ENCODE assay signal across 16 cellular contexts in the genomic region with DNA sequence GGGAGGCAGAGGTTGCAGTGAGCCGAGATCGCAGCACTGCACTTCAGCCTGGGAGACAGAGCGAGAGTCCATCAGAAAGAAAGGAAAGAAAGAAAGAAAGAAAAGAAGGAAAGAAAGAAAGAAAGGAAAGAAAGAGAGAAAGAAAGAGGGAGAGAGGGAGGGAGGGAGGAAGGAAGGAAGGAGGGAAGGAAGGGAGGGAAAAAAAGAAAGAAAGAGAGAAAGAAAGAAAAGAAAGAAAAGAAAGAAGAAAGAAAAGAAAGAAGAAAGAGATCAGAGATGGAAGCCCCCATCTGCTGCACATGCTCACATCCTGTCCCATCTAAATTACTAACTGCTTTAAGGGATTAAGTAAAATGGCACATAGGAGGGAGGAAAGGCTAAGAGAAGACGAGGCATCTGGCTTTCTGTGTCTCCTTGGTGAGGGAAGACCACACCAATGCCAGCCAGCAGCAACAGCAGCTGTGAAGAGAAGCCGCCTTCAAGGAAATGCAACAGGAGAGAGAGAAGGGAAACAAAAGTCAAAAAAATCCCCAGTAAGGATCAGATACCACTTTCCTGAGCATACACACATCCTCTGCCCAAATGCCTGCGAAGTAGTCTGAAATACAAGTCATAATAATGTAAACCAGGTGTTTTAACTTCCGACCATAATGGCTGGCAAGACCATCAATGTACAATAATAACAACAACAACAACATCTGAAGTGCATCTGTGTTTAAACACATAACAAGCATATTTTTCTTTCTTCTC.
DNase-seq lines count a peak whose midpoint lies in the region; ATAC-seq and TF ChIP-seq lines count a peak whose summit lies in the region.
"Had no signal": no experiment of that assay in that cellular context is flagged by ENCODE, and none has a peak within 500 bp of the region (broad histone marks: within the 10 kb centered on the region; RNA-seq: fewer than 3 reads in every experiment).

No MANE protein-coding gene starts in this region.

- CTCF ChIA-PET in activated CD8-positive, alpha-beta T cell treated with anti-CD3 and anti-CD28 coated beads for 36 hours (lab: Charles Lee), result no interaction called here

- POLR2A ChIA-PET in activated CD8-positive, alpha-beta T cell treated with anti-CD3 and anti-CD28 coated beads for 36 hours (lab: Charles Lee), result no interaction called here

- no peaks in the 10 kb centered on the region for H3K9me3 Mint-ChIP-seq in stimulated activated naive CD8-positive, alpha-beta T cell treated with anti-CD3 and anti-CD28 coated beads, Interleukin-15, Interleukin-2, amounts not matched to agents 100 ng/mL and 50 ng/mL, for 24 hours
- no peaks in the 10 kb centered on the region for H3K9me3 Mint-ChIP-seq in stimulated activated naive CD8-positive, alpha-beta T cell treated with anti-CD3 and anti-CD28 coated beads, Interleukin-15, amount 100 ng/mL, for 72 hours
- no peaks in the 10 kb centered on the region for H3K9me3 Mint-ChIP-seq in activated CD8-positive, alpha-beta T cell treated with anti-CD3 and anti-CD28 coated beads for 36 hours
- H3K9me3 Mint-ChIP-seq: CD4-positive, alpha-beta T cell had no signal

- no peaks in the 10 kb centered on the region for H3K27me3 Mint-ChIP-seq in stimulated activated naive CD8-positive, alpha-beta T cell treated with anti-CD3 and anti-CD28 coated beads, Interleukin-15, Interleukin-2, amounts not matched to agents 100 ng/mL and 50 ng/mL, for 24 hours
- no peaks in the 10 kb centered on the region for H3K27me3 Mint-ChIP-seq in stimulated activated naive CD8-positive, alpha-beta T cell treated with anti-CD3 and anti-CD28 coated beads, Interleukin-15, amount 100 ng/mL, for 72 hours
- no peaks in the 10 kb centered on the region for H3K27me3 Mint-ChIP-seq in activated CD8-positive, alpha-beta T cell treated with anti-CD3 and anti-CD28 coated beads for 36 hours
- H3K27me3 Mint-ChIP-seq: CD4-positive, alpha-beta T cell had no signal

- intact Hi-C loops in activated CD8-positive, alpha-beta T cell treated with anti-CD3 and anti-CD28 coated beads for 36 hours (cut with micrococcal nuclease), result no loop called here

- no peak overlapping the region for H3K4me3 Mint-ChIP-seq in stimulated activated naive CD8-positive, alpha-beta T cell treated with anti-CD3 and anti-CD28 coated beads, Interleukin-15, Interleukin-2, amounts not matched to agents 100 ng/mL and 50 ng/mL, for 24 hours
- H3K4me3 Mint-ChIP-seq in stimulated activated naive CD8-positive, alpha-beta T cell treated with anti-CD3 and anti-CD28 coated beads, Interleukin-15, amount 100 ng/mL, for 72 hours, result no peak overlapping the region
- no peak overlapping the region for H3K4me3 Mint-ChIP-seq in activated CD8-positive, alpha-beta T cell treated with anti-CD3 and anti-CD28 coated beads for 36 hours
- H3K4me3 Mint-ChIP-seq: CD4-positive, alpha-beta T cell had no signal

- no peaks in the 10 kb centered on the region for H3K36me3 Mint-ChIP-seq in stimulated activated naive CD8-positive, alpha-beta T cell treated with anti-CD3 and anti-CD28 coated beads, Interleukin-15, Interleukin-2, amounts not matched to agents 100 ng/mL and 50 ng/mL, for 24 hours (ENCODE audit: low read depth)
- H3K36me3 Mint-ChIP-seq in activated CD8-positive, alpha-beta T cell treated with anti-CD3 and anti-CD28 coated beads for 36 hours (ENCODE audit: low read depth), result no peaks in the 10 kb centered on the region

- no peaks in the 10 kb centered on the region for H3K4me1 Mint-ChIP-seq in stimulated activated naive CD8-positive, alpha-beta T cell treated with anti-CD3 and anti-CD28 coated beads, Interleukin-15, Interleukin-2, amounts not matched to agents 100 ng/mL and 50 ng/mL, for 24 hours (ENCODE audit: low read depth)
- peaks cover 17% of the 10 kb centered on the region for H3K4me1 Mint-ChIP-seq in stimulated activated naive CD8-positive, alpha-beta T cell treated with anti-CD3 and anti-CD28 coated beads, Interleukin-15, amount 100 ng/mL, for 72 hours
- no peaks in the 10 kb centered on the region for H3K4me1 Mint-ChIP-seq in activated CD8-positive, alpha-beta T cell treated with anti-CD3 and anti-CD28 coated beads for 36 hours (ENCODE audit: low read depth)

- ATAC-seq in stimulated activated naive CD8-positive, alpha-beta T cell treated with anti-CD3 and anti-CD28 coated beads, Interleukin-15, amount 100 ng/mL, for 72 hours, result no peak
- ATAC-seq in GM18861 (IDR thresholded peaks at IDR 0.05; ENCODE audit: unreplicated experiment) (no peak), HG02973 (IDR thresholded peaks at IDR 0.05; ENCODE audit: unreplicated experiment) (no peak), HG03139 (IDR thresholded peaks at IDR 0.05; ENCODE audit: unreplicated experiment) (no peak)
- ATAC-seq in activated CD8-positive, alpha-beta T cell treated with anti-CD3 and anti-CD28 coated beads for 36 hours, result no peak
- ATAC-seq: A549, Right ventricle myocardium inferior had no signal

- no peak for TF ChIP-seq CTCF in activated CD8-positive, alpha-beta T cell treated with anti-CD3 and anti-CD28 coated beads for 36 hours (IDR thresholded peaks at IDR 0.05)

- DNase-seq in stimulated activated naive CD8-positive, alpha-beta T cell treated with anti-CD3 and anti-CD28 coated beads, Interleukin-15, amount 100 ng/mL, for 72 hours, result no peak
- DNase-seq in NCI-H82 treated with DMSO at 0.1 percent for 48 hours (lab: John Stamatoyannopoulos, UW; ENCODE audit: unreplicated experiment) (peak; percentile 75), fibroblast of gingiva (ENCODE audit: low read depth) (peak; percentile 42)
- DNase-seq in activated CD8-positive, alpha-beta T cell treated with anti-CD3 and anti-CD28 coated beads for 36 hours, result no peak
- DNase-seq: Calu3; CD4-positive, alpha-beta T cell; DMS79 treated with DMSO at 0.1 percent for 48 hours; GDM1; NCI-H1048; NCI-H345 had no signal

- H3K27ac Mint-ChIP-seq in stimulated activated naive CD8-positive, alpha-beta T cell treated with anti-CD3 and anti-CD28 coated beads, Interleukin-15, Interleukin-2, amounts not matched to agents 100 ng/mL and 50 ng/mL, for 24 hours, result peak overlapping the region; percentile 78
- H3K27ac Mint-ChIP-seq in stimulated activated naive CD8-positive, alpha-beta T cell treated with anti-CD3 and anti-CD28 coated beads, Interleukin-15, amount 100 ng/mL, for 72 hours, result peak overlapping the region in 1 of 2 donors; percentile 25
- no peak overlapping the region for H3K27ac Mint-ChIP-seq in activated CD8-positive, alpha-beta T cell treated with anti-CD3 and anti-CD28 coated beads for 36 hours
- H3K27ac Mint-ChIP-seq: CD4-positive, alpha-beta T cell had no signal

Comparison
In these comparisons a context has a peak if more than half of its experiments do, and no peak if none do; other contexts are left out.
1. DNase-seq: peak in NCI-H82 treated with DMSO at 0.1 percent for 48 hours (single experiment) and fibroblast of gingiva (single experiment); none in stimulated activated naive CD8-positive, alpha-beta T cell treated with anti-CD3 and anti-CD28 coated beads, Interleukin-15, amount 100 ng/mL, for 72 hours (0 of 2) and activated CD8-positive, alpha-beta T cell treated with anti-CD3 and anti-CD28 coated beads for 36 hours (single experiment).